In genomic region chr11:65524010-65524746, GRCh38 we compare ENCODE assay signal across 6 cellular contexts. TPM values are rescaled to one million over a fixed set of nuclear protein-coding genes. Genes with fewer than 3 reads are reported as not detected.
DNase-seq lines count a peak whose midpoint lies in the region; ATAC-seq and TF ChIP-seq lines count a peak whose summit lies in the region.

No MANE protein-coding gene starts in this region.

- ATAC-seq in DND-41 (ENCODE audit: insufficient read depth, low read depth) (peak; percentile 52), right lobe of liver (peak; percentile 1 to 4 (median 2)), HG03175 (IDR thresholded peaks at IDR 0.05; ENCODE audit: unreplicated experiment) (no peak), GM18511 (IDR thresholded peaks at IDR 0.05; ENCODE audit: unreplicated experiment) (no peak)
- ATAC-seq in activated CD8-positive, alpha-beta T cell treated with anti-CD3 and anti-CD28 coated beads, Interleukin-2, amount 10 ng/mL, durations not matched to agents 7 days and 5 days = peak; percentile 29

- no peaks in the 10 kb centered on the region for H3K27me3 Mint-ChIP-seq in activated CD8-positive, alpha-beta T cell treated with anti-CD3 and anti-CD28 coated beads, Interleukin-2, amount 10 ng/mL, durations not matched to agents 7 days and 5 days (ENCODE audit: low read depth)

- CTCF ChIA-PET in activated CD8-positive, alpha-beta T cell treated with anti-CD3 and anti-CD28 coated beads, Interleukin-2, amount 10 ng/mL, durations not matched to agents 7 days and 5 days (lab: Charles Lee) = interaction anchor here (0.6 to 2.2 kb wide), 6 partner anchors 13 to 142 kb away, joined by 3 to 13 read pairs (median 6); no protein-coding TSS in a partner anchor

- H3K36me3 ChIP-seq in DND-41 (ENCODE audit: insufficient read depth, low read length) (peaks cover 23% of the 10 kb centered on the region), right lobe of liver (peaks cover 0 to 8% (median 3%) of the 10 kb centered on the region in 4 donors)

- H3K27ac Mint-ChIP-seq in activated CD8-positive, alpha-beta T cell treated with anti-CD3 and anti-CD28 coated beads, Interleukin-2, amount 10 ng/mL, durations not matched to agents 7 days and 5 days = peak overlapping the region; percentile 89

- peak overlapping the region; percentile 43 for H3K9ac ChIP-seq in DND-41 (ENCODE audit: low read depth, low read length)

- H3K9me3 ChIP-seq in DND-41 (ENCODE audit: insufficient read depth, low read length, severe bottlenecking) (no peaks in the 10 kb centered on the region), right lobe of liver (no peaks in the 10 kb centered on the region)

- TF ChIP-seq CTCF in DND-41 (IDR thresholded peaks at IDR 0.05; ENCODE audit: borderline replicate concordance, extremely low read depth, low read length, poor library complexity, severe bottlenecking) = no peak
- TF ChIP-seq CTCF in right lobe of liver (IDR thresholded peaks at IDR 0.05) = no peak

- peaks cover 20% of the 10 kb centered on the region for H4K20me1 ChIP-seq in DND-41 (ENCODE audit: insufficient read depth, low read length)

- DNase-seq in DND-41 (no peak), right lobe of liver (peak in 2 of 3 donors; percentile 57 to 68)
- DNase-seq in activated CD8-positive, alpha-beta T cell treated with anti-CD3 and anti-CD28 coated beads, Interleukin-2, amount 10 ng/mL, durations not matched to agents 7 days and 5 days = no peak
- no peak for DNase-seq in activated CD8-positive, alpha-beta memory T cell treated with anti-CD3 and anti-CD28 coated beads for 24 hours

- peak overlapping the region; percentile 66 for H3K4me3 Mint-ChIP-seq in activated CD8-positive, alpha-beta T cell treated with anti-CD3 and anti-CD28 coated beads, Interleukin-2, amount 10 ng/mL, durations not matched to agents 7 days and 5 days

- H3K4me1 ChIP-seq in DND-41 (ENCODE audit: insufficient read depth, low read length) (peaks cover 23% of the 10 kb centered on the region), right lobe of liver (peaks cover 0 to 51% (median 17%) of the 10 kb centered on the region in 4 donors)

- H3K36me3 Mint-ChIP-seq in activated CD8-positive, alpha-beta T cell treated with anti-CD3 and anti-CD28 coated beads, Interleukin-2, amount 10 ng/mL, durations not matched to agents 7 days and 5 days (ENCODE audit: low read depth) = peaks cover 21% of the 10 kb centered on the region

- intact Hi-C loops in right lobe of liver (cut with DNase I) = no loop called here

- H3K4me3 ChIP-seq in DND-41 (ENCODE audit: low read depth in 1 of 2, low read length in 2 of 2) = peak overlapping the region in 1 of 2 experiments; percentile 53; a peak in 2 of 4 replicates
- no peak overlapping the region for H3K4me3 ChIP-seq in right lobe of liver

- H3K27me3 ChIP-seq in DND-41 (ENCODE audit: insufficient read depth, low read length, poor library complexity) (peaks cover 7% of the 10 kb centered on the region), right lobe of liver (no peaks in the 10 kb centered on the region)

- POLR2A ChIA-PET in activated CD8-positive, alpha-beta T cell treated with anti-CD3 and anti-CD28 coated beads, Interleukin-2, amount 10 ng/mL, durations not matched to agents 7 days and 5 days (lab: Charles Lee) = interaction anchor here (0.7 to 2.8 kb wide), 14 partner anchors 13 to 167 kb away, joined by 3 to 25 read pairs (median 4); partner anchors contain the start of genes FAM89B, MALAT1 and ZNRD2

- peaks cover 55% of the 10 kb centered on the region for H3K4me1 Mint-ChIP-seq in activated CD8-positive, alpha-beta T cell treated with anti-CD3 and anti-CD28 coated beads, Interleukin-2, amount 10 ng/mL, durations not matched to agents 7 days and 5 days (ENCODE audit: low read depth)

- 43% methylated on average over 5 of the region's 12 CpGs for WGBS in right lobe of liver (ENCODE audit: insufficient coverage, low coverage, low lambda C conversion rate, missing lambda C conversion rate)

- H3K79me2 ChIP-seq in DND-41 (ENCODE audit: insufficient read depth, low read length) = peaks cover 20% of the 10 kb centered on the region

- H2AFZ ChIP-seq in DND-41 (ENCODE audit: low read depth, low read length) = peak overlapping the region; percentile 63

- H3K4me2 ChIP-seq in DND-41 (ENCODE audit: insufficient read depth, low read length) = peak overlapping the region; percentile 79

- H3K9me3 Mint-ChIP-seq in activated CD8-positive, alpha-beta T cell treated with anti-CD3 and anti-CD28 coated beads, Interleukin-2, amount 10 ng/mL, durations not matched to agents 7 days and 5 days (ENCODE audit: insufficient read depth) = no peaks in the 10 kb centered on the region

- H3K27ac ChIP-seq in DND-41 (ENCODE audit: low read length) (0 out of 2 replicates have a peak overlapping the region, but pooled peaks have one; percentile 12), right lobe of liver (peak overlapping the region; percentile 15 to 29 (median 20))

- TF ChIP-seq POLR2A in right lobe of liver (IDR thresholded peaks at IDR 0.05) = no peak

RNA-seq across cellular contexts. Expression of gene SCYL1, which starts 0.7 kb away (rescaled TPM):
- total RNA-seq in activated CD8-positive, alpha-beta T cell treated with anti-CD3 and anti-CD28 coated beads, Interleukin-2, amount 10 ng/mL, durations not matched to agents 7 days and 5 days = 10 to 100 TPM; 68.0 to 69.5 TPM
- total RNA-seq in right lobe of liver = 10 to 100 TPM; 51.3 to 82.3 (median 57.0) TPM

RNA-seq across cellular contexts. Expression of gene MALAT1, which starts 25.3 kb away (rescaled TPM):
- 1,000 to 10,000 TPM; 3,822 to 4,094 TPM for total RNA-seq in activated CD8-positive, alpha-beta T cell treated with anti-CD3 and anti-CD28 coated beads, Interleukin-2, amount 10 ng/mL, durations not matched to agents 7 days and 5 days
- 1,000 to 10,000 TPM; 2,716 to 5,163 (median 3,933) TPM for total RNA-seq in right lobe of liver

RNA-seq across cellular contexts. Expression of gene LTBP3, which starts 34.0 kb away (rescaled TPM):
- total RNA-seq in activated CD8-positive, alpha-beta T cell treated with anti-CD3 and anti-CD28 coated beads, Interleukin-2, amount 10 ng/mL, durations not matched to agents 7 days and 5 days = 10 to 100 TPM; 64.7 to 70.8 TPM
- total RNA-seq in right lobe of liver = 10 to 100 TPM; 26.6 to 94.1 (median 46.8) TPM

RNA-seq across cellular contexts. Expression of gene ZNRD2, which starts 46.1 kb away (rescaled TPM):
- total RNA-seq in activated CD8-positive, alpha-beta T cell treated with anti-CD3 and anti-CD28 coated beads, Interleukin-2, amount 10 ng/mL, durations not matched to agents 7 days and 5 days = 10 to 100 TPM; 39.2 to 40.7 TPM
- 10 to 100 TPM; 11.6 to 43.2 (median 16.5) TPM for total RNA-seq in right lobe of liver

RNA-seq across cellular contexts. Expression of gene FAM89B, which starts 48.2 kb away (rescaled TPM):
- total RNA-seq in activated CD8-positive, alpha-beta T cell treated with anti-CD3 and anti-CD28 coated beads, Interleukin-2, amount 10 ng/mL, durations not matched to agents 7 days and 5 days = 10 to 100 TPM; 32.0 to 33.6 TPM
- 10 to 100 TPM; 12.8 to 20.6 (median 14.6) TPM for total RNA-seq in right lobe of liver

Comparison
In these comparisons a context has a peak if more than half of its experiments do, and no peak if none do; other contexts are left out.
1. ATAC-seq: peak in DND-41 (single experiment), activated CD8-positive, alpha-beta T cell treated with anti-CD3 and anti-CD28 coated beads, Interleukin-2, amount 10 ng/mL, durations not matched to agents 7 days and 5 days (single experiment) and right lobe of liver (4 of 4); none in HG03175 (single experiment) and GM18511 (single experiment).
2. DNase-seq: peak in right lobe of liver (2 of 3); none in DND-41 (single experiment), activated CD8-positive, alpha-beta T cell treated with anti-CD3 and anti-CD28 coated beads, Interleukin-2, amount 10 ng/mL, durations not matched to agents 7 days and 5 days (single experiment) and activated CD8-positive, alpha-beta memory T cell treated with anti-CD3 and anti-CD28 coated beads for 24 hours (single experiment).